Comparison of ENCODE assay signal across 1 cellular context in the genomic region with DNA sequence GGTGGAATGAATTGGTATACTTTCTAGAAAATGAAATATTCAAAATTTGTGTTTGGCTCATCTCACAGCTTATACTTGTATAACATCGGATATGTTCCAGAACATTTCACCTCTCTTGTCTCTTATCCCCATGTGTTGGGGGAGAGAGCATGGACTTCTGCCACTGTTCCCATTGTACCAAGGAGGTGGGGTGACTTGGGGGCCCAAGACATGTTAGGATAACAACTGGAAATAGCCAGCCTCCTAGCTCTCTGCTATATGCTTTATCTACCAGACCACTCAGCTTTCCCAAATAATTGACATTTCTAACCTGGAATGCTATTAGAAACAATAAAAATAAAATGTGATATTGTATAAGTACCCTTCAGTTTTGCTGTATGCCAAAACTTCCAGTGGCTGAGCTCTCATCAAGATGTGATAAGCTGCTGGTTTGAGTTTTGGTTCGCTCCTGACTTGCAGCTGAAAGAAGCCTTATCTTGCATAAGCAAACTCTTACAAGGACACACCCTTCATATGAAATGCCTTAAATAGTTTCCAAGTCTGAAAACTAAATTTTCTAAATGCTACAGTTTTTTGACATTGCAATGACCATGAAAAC.
TF ChIP-seq lines count a peak whose summit lies in the region.
"Not testable (repeated sequence)": the region's sequence is repeated elsewhere in the genome, so short reads cannot be mapped to it uniquely, and the experiment has no call there.

No MANE protein-coding gene starts in this region.

TF ChIP-seq in K562, 482 proteins besides CTCF, POLR2A, EP300 and RAD21 (continued from another document and continues in another):
- TF ChIP-seq, protein P1, sequence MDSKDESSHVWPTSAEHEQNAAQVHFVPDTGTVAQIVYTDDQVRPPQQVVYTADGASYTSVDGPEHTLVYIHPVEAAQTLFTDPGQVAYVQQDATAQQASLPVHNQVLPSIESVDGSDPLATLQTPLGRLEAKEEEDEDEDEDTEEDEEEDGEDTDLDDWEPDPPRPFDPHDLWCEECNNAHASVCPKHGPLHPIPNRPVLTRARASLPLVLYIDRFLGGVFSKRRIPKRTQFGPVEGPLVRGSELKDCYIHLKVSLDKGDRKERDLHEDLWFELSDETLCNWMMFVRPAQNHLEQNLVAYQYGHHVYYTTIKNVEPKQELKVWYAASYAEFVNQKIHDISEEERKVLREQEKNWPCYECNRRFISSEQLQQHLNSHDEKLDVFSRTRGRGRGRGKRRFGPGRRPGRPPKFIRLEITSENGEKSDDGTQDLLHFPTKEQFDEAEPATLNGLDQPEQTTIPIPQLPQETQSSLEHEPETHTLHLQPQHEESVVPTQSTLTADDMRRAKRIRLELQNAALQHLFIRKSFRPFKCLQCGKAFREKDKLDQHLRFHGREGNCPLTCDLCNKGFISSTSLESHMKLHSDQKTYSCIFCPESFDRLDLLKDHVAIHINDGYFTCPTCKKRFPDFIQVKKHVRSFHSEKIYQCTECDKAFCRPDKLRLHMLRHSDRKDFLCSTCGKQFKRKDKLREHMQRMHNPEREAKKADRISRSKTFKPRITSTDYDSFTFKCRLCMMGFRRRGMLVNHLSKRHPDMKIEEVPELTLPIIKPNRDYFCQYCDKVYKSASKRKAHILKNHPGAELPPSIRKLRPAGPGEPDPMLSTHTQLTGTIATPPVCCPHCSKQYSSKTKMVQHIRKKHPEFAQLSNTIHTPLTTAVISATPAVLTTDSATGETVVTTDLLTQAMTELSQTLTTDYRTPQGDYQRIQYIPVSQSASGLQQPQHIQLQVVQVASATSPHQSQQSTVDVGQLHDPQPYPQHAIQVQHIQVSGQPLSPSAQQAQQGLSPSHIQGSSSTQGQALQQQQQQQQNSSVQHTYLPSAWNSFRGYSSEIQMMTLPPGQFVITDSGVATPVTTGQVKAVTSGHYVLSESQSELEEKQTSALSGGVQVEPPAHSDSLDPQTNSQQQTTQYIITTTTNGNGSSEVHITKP (IDR thresholded peaks at IDR 0.05; ENCODE audit: partially characterized antibody) = peak; percentile 82
- TF ChIP-seq LCOR (CRISPR knock-in tag; IDR thresholded peaks at IDR 0.05) = peak; percentile 62; the same call in 1 of the 2 replicates
- TF ChIP-seq SOX6 (IDR thresholded peaks at IDR 0.05) = peak; percentile 76; the same call in 1 of the 2 replicates
- TF ChIP-seq TEAD1 (CRISPR knock-in tag; IDR thresholded peaks at IDR 0.05) = peak in 1 of 2 experiments; percentile 72; a peak in 2 of 4 replicates
- peak in 1 of 2 experiments; percentile 33; a peak in 1 of 4 replicates for TF ChIP-seq HDAC1 (IDR thresholded peaks at IDR 0.05)
- TF ChIP-seq KDM1A (IDR thresholded peaks at IDR 0.05) = peak in 1 of 2 experiments; percentile 31; a peak in 1 of 4 replicates
- 0 out of 2 replicates have a peak, but pooled peaks have one; percentile 32 for TF ChIP-seq KLF16 (IDR thresholded peaks at IDR 0.05)
- 0 out of 2 replicates have a peak, but pooled peaks have one; percentile 33 for TF ChIP-seq KLF1 (tag; IDR thresholded peaks at IDR 0.05)
- not testable (repeated sequence) for TF ChIP-seq JUND (IDR thresholded peaks at IDR 0.05; ENCODE audit: borderline replicate concordance, low read depth, low read length); TEAD4 (CRISPR knock-in tag; IDR thresholded peaks at IDR 0.05; ENCODE audit: borderline replicate concordance)
- peak; percentile 13; the same call in 1 of the 3 replicates for TF ChIP-seq JUND (tag; IDR thresholded peaks at IDR 0.05; ENCODE audit: borderline replicate concordance, low read depth, low read length)
- peak; percentile 91 for TF ChIP-seq ARID1B (IDR thresholded peaks at IDR 0.05)
- TF ChIP-seq ATF7 (IDR thresholded peaks at IDR 0.05) = 0 out of 2 replicates have a peak, but pooled peaks have one; percentile 21
- peak; percentile 87 for TF ChIP-seq SMARCE1 (IDR thresholded peaks at IDR 0.05)
- 0 out of 2 replicates have a peak, but pooled peaks have one; percentile 20 for TF ChIP-seq SREBF2 (CRISPR knock-in tag; IDR thresholded peaks at IDR 0.05)
- TF ChIP-seq MAZ (CRISPR knock-in tag; conservative IDR thresholded peaks at IDR 0.05 in 1 of 2, IDR thresholded peaks at IDR 0.05 in 1 of 2) = peak in 1 of 2 experiments; percentile 20; a peak in 1 of 4 replicates
- 0 out of 2 replicates have a peak, but pooled peaks have one; percentile 36 for TF ChIP-seq SMAD4 (CRISPR knock-in tag; conservative IDR thresholded peaks at IDR 0.05)
- TF ChIP-seq TEAD4 (IDR thresholded peaks at IDR 0.05; ENCODE audit: low read length) = peak; percentile 72
- peak; percentile 34 for TF ChIP-seq BRD9 (IDR thresholded peaks at IDR 0.05; ENCODE audit: low read depth, partially characterized antibody)
- TF ChIP-seq CTBP1 (IDR thresholded peaks at IDR 0.05; ENCODE audit: borderline replicate concordance) = peak; percentile 77; the same call in 1 of the 2 replicates
- TF ChIP-seq, protein P2, sequence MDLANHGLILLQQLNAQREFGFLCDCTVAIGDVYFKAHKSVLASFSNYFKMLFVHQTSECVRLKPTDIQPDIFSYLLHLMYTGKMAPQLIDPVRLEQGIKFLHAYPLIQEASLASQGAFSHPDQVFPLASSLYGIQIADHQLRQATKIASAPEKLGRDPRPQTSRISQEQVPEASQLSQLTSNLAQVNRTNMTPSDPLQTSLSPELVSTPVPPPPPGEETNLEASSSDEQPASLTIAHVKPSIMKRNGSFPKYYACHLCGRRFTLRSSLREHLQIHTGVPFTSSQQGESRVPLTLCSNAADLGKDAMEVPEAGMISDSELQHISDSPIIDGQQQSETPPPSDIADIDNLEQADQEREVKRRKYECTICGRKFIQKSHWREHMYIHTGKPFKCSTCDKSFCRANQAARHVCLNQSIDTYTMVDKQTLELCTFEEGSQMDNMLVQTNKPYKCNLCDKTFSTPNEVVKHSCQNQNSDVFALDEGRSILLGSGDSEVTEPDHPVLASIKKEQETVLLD (IDR thresholded peaks at IDR 0.05) = peak; percentile 60; the same call in 1 of the 2 replicates
- peak; percentile 74 for TF ChIP-seq DACH1 (IDR thresholded peaks at IDR 0.05; ENCODE audit: partially characterized antibody)
- TF ChIP-seq DPF2 (IDR thresholded peaks at IDR 0.05) = peak; percentile 92
- 0 out of 2 replicates have a peak, but pooled peaks have one; percentile 58 for TF ChIP-seq HDAC2 (IDR thresholded peaks at IDR 0.05)
- TF ChIP-seq GATAD2A (IDR thresholded peaks at IDR 0.05) = peak; percentile 84
- peak; percentile 88 for TF ChIP-seq CBFA2T3 (IDR thresholded peaks at IDR 0.05)
- TF ChIP-seq, protein P3, sequence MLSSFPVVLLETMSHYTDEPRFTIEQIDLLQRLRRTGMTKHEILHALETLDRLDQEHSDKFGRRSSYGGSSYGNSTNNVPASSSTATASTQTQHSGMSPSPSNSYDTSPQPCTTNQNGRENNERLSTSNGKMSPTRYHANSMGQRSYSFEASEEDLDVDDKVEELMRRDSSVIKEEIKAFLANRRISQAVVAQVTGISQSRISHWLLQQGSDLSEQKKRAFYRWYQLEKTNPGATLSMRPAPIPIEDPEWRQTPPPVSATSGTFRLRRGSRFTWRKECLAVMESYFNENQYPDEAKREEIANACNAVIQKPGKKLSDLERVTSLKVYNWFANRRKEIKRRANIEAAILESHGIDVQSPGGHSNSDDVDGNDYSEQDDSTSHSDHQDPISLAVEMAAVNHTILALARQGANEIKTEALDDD (IDR thresholded peaks at IDR 0.05) = peak; percentile 46; the same call in 1 of the 2 replicates
- TF ChIP-seq GATA2 (CRISPR knock-in tag; IDR thresholded peaks at IDR 0.05) = peak; percentile 59
- TF ChIP-seq, protein P4, sequence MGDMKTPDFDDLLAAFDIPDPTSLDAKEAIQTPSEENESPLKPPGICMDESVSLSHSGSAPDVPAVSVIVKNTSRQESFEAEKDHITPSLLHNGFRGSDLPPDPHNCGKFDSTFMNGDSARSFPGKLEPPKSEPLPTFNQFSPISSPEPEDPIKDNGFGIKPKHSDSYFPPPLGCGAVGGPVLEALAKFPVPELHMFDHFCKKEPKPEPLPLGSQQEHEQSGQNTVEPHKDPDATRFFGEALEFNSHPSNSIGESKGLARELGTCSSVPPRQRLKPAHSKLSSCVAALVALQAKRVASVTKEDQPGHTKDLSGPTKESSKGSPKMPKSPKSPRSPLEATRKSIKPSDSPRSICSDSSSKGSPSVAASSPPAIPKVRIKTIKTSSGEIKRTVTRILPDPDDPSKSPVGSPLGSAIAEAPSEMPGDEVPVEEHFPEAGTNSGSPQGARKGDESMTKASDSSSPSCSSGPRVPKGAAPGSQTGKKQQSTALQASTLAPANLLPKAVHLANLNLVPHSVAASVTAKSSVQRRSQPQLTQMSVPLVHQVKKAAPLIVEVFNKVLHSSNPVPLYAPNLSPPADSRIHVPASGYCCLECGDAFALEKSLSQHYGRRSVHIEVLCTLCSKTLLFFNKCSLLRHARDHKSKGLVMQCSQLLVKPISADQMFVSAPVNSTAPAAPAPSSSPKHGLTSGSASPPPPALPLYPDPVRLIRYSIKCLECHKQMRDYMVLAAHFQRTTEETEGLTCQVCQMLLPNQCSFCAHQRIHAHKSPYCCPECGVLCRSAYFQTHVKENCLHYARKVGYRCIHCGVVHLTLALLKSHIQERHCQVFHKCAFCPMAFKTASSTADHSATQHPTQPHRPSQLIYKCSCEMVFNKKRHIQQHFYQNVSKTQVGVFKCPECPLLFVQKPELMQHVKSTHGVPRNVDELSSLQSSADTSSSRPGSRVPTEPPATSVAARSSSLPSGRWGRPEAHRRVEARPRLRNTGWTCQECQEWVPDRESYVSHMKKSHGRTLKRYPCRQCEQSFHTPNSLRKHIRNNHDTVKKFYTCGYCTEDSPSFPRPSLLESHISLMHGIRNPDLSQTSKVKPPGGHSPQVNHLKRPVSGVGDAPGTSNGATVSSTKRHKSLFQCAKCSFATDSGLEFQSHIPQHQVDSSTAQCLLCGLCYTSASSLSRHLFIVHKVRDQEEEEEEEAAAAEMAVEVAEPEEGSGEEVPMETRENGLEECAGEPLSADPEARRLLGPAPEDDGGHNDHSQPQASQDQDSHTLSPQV (IDR thresholded peaks at IDR 0.05) = peak; percentile 50; the same call in 1 of the 2 replicates
- TF ChIP-seq LEF1 (IDR thresholded peaks at IDR 0.05) = 0 out of 2 replicates have a peak, but pooled peaks have one; percentile 24
- TF ChIP-seq ZEB2 (IDR thresholded peaks at IDR 0.05) = 0 out of 2 replicates have a peak, but pooled peaks have one; percentile 25
- 0 out of 4 replicates have a peak, but pooled peaks of 1 of the 2 experiments have one; percentile 8 for TF ChIP-seq RCOR1 (IDR thresholded peaks at IDR 0.05; ENCODE audit: borderline replicate concordance in 1 of 2, low read depth in 2 of 2, low read length in 2 of 2)
- peak; percentile 72 for TF ChIP-seq TCF3 (CRISPR knock-in tag; IDR thresholded peaks at IDR 0.05)
- peak; percentile 85 for TF ChIP-seq CBFA2T2 (conservative IDR thresholded peaks at IDR 0.05)
- 0 out of 2 replicates have a peak, but pooled peaks have one; percentile 41 for TF ChIP-seq MTA1 (IDR thresholded peaks at IDR 0.05; ENCODE audit: borderline replicate concordance)
- peak in 1 of 2 experiments; percentile 70; a peak in 3 of 4 replicates for TF ChIP-seq TRIM24 (IDR thresholded peaks at IDR 0.05)
- peak; percentile 48; the same call in 1 of the 2 replicates for TF ChIP-seq NBN (IDR thresholded peaks at IDR 0.05; ENCODE audit: low read depth)
- peak; percentile 29; the same call in 1 of the 2 replicates for TF ChIP-seq RHOXF2B (CRISPR knock-in tag; conservative IDR thresholded peaks at IDR 0.05)
- peak; percentile 67 for TF ChIP-seq CC2D1A (IDR thresholded peaks at IDR 0.05)
- peak; percentile 63; the same call in 1 of the 2 replicates for TF ChIP-seq DMBX1 (CRISPR knock-in tag; IDR thresholded peaks at IDR 0.05; ENCODE audit: borderline replicate concordance)
- TF ChIP-seq TAL1 (IDR thresholded peaks at IDR 0.05) = peak; percentile 82
- TF ChIP-seq, protein P5, sequence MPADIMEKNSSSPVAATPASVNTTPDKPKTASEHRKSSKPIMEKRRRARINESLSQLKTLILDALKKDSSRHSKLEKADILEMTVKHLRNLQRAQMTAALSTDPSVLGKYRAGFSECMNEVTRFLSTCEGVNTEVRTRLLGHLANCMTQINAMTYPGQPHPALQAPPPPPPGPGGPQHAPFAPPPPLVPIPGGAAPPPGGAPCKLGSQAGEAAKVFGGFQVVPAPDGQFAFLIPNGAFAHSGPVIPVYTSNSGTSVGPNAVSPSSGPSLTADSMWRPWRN (IDR thresholded peaks at IDR 0.05; ENCODE audit: low read depth) = 0 out of 2 replicates have a peak, but pooled peaks have one; percentile 40
